10 cellular contexts compared by ENCODE assay signal in genomic region chr15:41018534-41018933, GRCh38.
DNase-seq lines count a peak whose midpoint lies in the region; ATAC-seq, FAIRE-seq and TF ChIP-seq lines count a peak whose summit lies in the region.
"Had no signal": no experiment of that assay in that cellular context is flagged by ENCODE, and none has a peak within 500 bp of the region (broad histone marks: within the 10 kb centered on the region; RNA-seq: fewer than 3 reads in every experiment).

No MANE protein-coding gene starts in this region.

- in situ Hi-C loops in HepG2 (cut with HindIII; ENCODE audit: extremely low pct_ligation_motif_present, low pct_unique_long_range_greater_than_20kb) (no loop called here), HAP-1 (cut with MboI; ENCODE audit: low sequenced_read_pairs) (no loop called here)

- H3K27me3 ChIP-seq in liver (ENCODE audit: control insufficient read depth in 4 of 4, insufficient read depth in 4 of 4, low read length in 3 of 4) (no peaks in the 10 kb centered on the region), HepG2 (ENCODE audit: control insufficient read depth in 1 of 2, insufficient read depth in 2 of 2, low read length in 2 of 2) (no peaks in the 10 kb centered on the region), colonic mucosa (no peaks in the 10 kb centered on the region), lung (ENCODE audit: control insufficient read depth, insufficient read depth) (no peaks in the 10 kb centered on the region), HAP-1 (ENCODE audit: low read depth) (no peaks in the 10 kb centered on the region)

- CTCF ChIA-PET in HepG2 (lab: Yijun Ruan, JAX; ENCODE audit: low intra/inter-chr PET ratio, low total read pairs), result no interaction called here

- TF ChIP-seq RAD21 in liver (IDR thresholded peaks at IDR 0.05) (peak; percentile 68), HepG2 (CRISPR knock-in tag; IDR thresholded peaks at IDR 0.05) (no peak)

- no peaks in the 10 kb centered on the region for H3K79me2 ChIP-seq in HepG2 (ENCODE audit: insufficient read depth, low read length)

- H3K27ac ChIP-seq in liver (ENCODE audit: low read depth in 1 of 2, low read length in 2 of 2), result no peak overlapping the region
- H3K27ac ChIP-seq in HepG2 (ENCODE audit: extremely low read length, insufficient read depth, low read length), result no peak overlapping the region
- H3K27ac ChIP-seq in colonic mucosa, result no peak overlapping the region
- H3K27ac ChIP-seq in lung (ENCODE audit: low read depth in 1 of 2, low read length in 1 of 2), result no peak overlapping the region

- no peak for DNase-seq in HepG2 (ENCODE audit: low spot score)
- DNase-seq in colonic mucosa, result peak; percentile 48
- peak; percentile 37 for DNase-seq in lung (ENCODE audit: low spot score)
- DNase-seq in HAP-1 (ENCODE audit: low spot score in 2 of 2), result no peak
- no peak for DNase-seq in activated CD8-positive, alpha-beta memory T cell treated with anti-CD3 and anti-CD28 coated beads, Interleukin-2, amount 50 U/mL, for 4 hours
- DNase-seq: CD4-positive, CD25-positive, alpha-beta regulatory T cell; nephron progenitor cell had no signal

- H3K4me1 ChIP-seq in liver (ENCODE audit: control insufficient read depth in 4 of 4, insufficient read depth in 4 of 4, low read length in 3 of 4) (peaks cover 2 to 9% (median 3%) of the 10 kb centered on the region in 4 donors), HepG2 (ENCODE audit: insufficient read depth, low read length) (peaks cover 34% of the 10 kb centered on the region), colonic mucosa (no peaks in the 10 kb centered on the region), lung (ENCODE audit: control insufficient read depth in 2 of 2, insufficient read depth in 2 of 2, low read length in 2 of 2) (peaks cover 4 to 6% of the 10 kb centered on the region in 2 donors), HAP-1 (no peaks in the 10 kb centered on the region)

- H3K36me3 ChIP-seq in liver (ENCODE audit: control insufficient read depth in 4 of 4, insufficient read depth in 3 of 4, low read depth in 1 of 4, low read length in 3 of 4), result peaks cover 7 to 32% (median 19%) of the 10 kb centered on the region in 4 donors
- peaks cover 18 to 55% of the 10 kb centered on the region in 2 experiments for H3K36me3 ChIP-seq in HepG2 (replicated peaks in 1 of 2; ENCODE audit: control insufficient read depth in 1 of 2, insufficient read depth in 2 of 2, low read length in 2 of 2)
- H3K36me3 ChIP-seq in colonic mucosa, result no peaks in the 10 kb centered on the region
- peaks cover 15 to 17% of the 10 kb centered on the region in 2 donors for H3K36me3 ChIP-seq in lung (ENCODE audit: control insufficient read depth in 2 of 2, insufficient read depth in 2 of 2, low read length in 2 of 2)
- peaks cover 49% of the 10 kb centered on the region for H3K36me3 ChIP-seq in HAP-1 (replicated peaks)

- H4K20me1 ChIP-seq in HepG2 (ENCODE audit: insufficient read depth, low read length), result no peaks in the 10 kb centered on the region

- H3K4me2 ChIP-seq in HepG2 (ENCODE audit: low read depth, low read length), result no peak overlapping the region

- FAIRE-seq in HepG2 (lab: Jason Lieb, UNC), result no peak

- H3K4me3 ChIP-seq in liver (ENCODE audit: low read depth in 1 of 3, low read length in 3 of 3), result no peak overlapping the region
- no peak overlapping the region for H3K4me3 ChIP-seq in HepG2 (replicated peaks in 1 of 3; ENCODE audit: insufficient read depth in 1 of 3, low read depth in 2 of 3, low read length in 3 of 3)
- no peak overlapping the region for H3K4me3 ChIP-seq in colonic mucosa
- no peak overlapping the region for H3K4me3 ChIP-seq in lung
- no peak overlapping the region for H3K4me3 ChIP-seq in HAP-1

- H3K9me3 ChIP-seq in liver (ENCODE audit: control insufficient read depth in 4 of 4, low read length in 3 of 4) (no peaks in the 10 kb centered on the region), HepG2 (ENCODE audit: low read length) (no peaks in the 10 kb centered on the region), colonic mucosa (no peaks in the 10 kb centered on the region), lung (ENCODE audit: control insufficient read depth in 2 of 2, insufficient read depth in 1 of 2, low read length in 1 of 2) (no peaks in the 10 kb centered on the region), HAP-1 (no peaks in the 10 kb centered on the region)

- no peak for TF ChIP-seq POLR2A in HepG2 (IDR thresholded peaks at IDR 0.05; ENCODE audit: insufficient read depth in 1 of 2, low read depth in 2 of 2, low read length in 2 of 2)

- intact Hi-C loops in HepG2 (cut with micrococcal nuclease; ENCODE audit: unreplicated experiment) (no loop called here), colonic mucosa (cut with DNase I) (no loop called here)

- WGBS in liver, result 59% methylated on average over 1 of the region's 1 CpG
- 94% methylated on average over 1 of the region's 1 CpG for WGBS in HepG2 (ENCODE audit: low lambda C conversion rate)
- 44 to 67% methylated on average over 1 of the region's 1 CpG for WGBS in lung, 2 donors

- ATAC-seq in HepG2 (no peak), lung (ENCODE audit: insufficient read depth, low FRiP score) (peak; percentile 80), HG03039 (IDR thresholded peaks at IDR 0.05; ENCODE audit: unreplicated experiment) (no peak), HG03095 (IDR thresholded peaks at IDR 0.05; ENCODE audit: unreplicated experiment) (no peak)

- no peak for TF ChIP-seq EP300 in HepG2 (IDR thresholded peaks at IDR 0.05; ENCODE audit: low read depth in 2 of 2, low read length in 2 of 2)
- no peak for TF ChIP-seq EP300 in HepG2 (CRISPR knock-in tag; IDR thresholded peaks at IDR 0.05; ENCODE audit: borderline replicate concordance)

- no TSS peak for BruUV-seq in HepG2 (replicated peaks; lab: Mats Ljungman, UMichigan)

- TF ChIP-seq CTCF in liver (IDR thresholded peaks at IDR 0.05; ENCODE audit: low read depth, low read length, missing input control) (peak; percentile 21), HepG2 (CRISPR knock-in tag; IDR thresholded peaks at IDR 0.05) (no peak), colonic mucosa (IDR thresholded peaks at IDR 0.05) (peak; percentile 45), lung (IDR thresholded peaks at IDR 0.05; ENCODE audit: control extremely low read depth, extremely low read depth) (peak; percentile 35)

- POLR2A ChIA-PET in HepG2 (lab: Yijun Ruan, JAX), result no interaction called here

- H3K9ac ChIP-seq in liver (ENCODE audit: low read depth in 1 of 2, low read length in 2 of 2) (no peak overlapping the region), HepG2 (ENCODE audit: insufficient read depth, low read depth, low read length) (no peak overlapping the region), colonic mucosa (ENCODE audit: low read depth in 2 of 2, low read length in 2 of 2) (no peak overlapping the region)

- no peak overlapping the region for H2AFZ ChIP-seq in HepG2 (ENCODE audit: low read length)

TF ChIP-seq in liver, 16 proteins besides CTCF, POLR2A, EP300 and RAD21 (continues in another document):
- TF ChIP-seq TAF1 (conservative IDR thresholded peaks at IDR 0.05) (no peak), HNF4A (conservative IDR thresholded peaks at IDR 0.05) (no peak), GABPA (IDR thresholded peaks at IDR 0.05 in 1 of 2, conservative IDR thresholded peaks at IDR 0.05 in 1 of 2) (no peak), JUND (IDR thresholded peaks at IDR 0.05) (no peak), ZBTB33 (IDR thresholded peaks at IDR 0.05) (no peak), MAX (IDR thresholded peaks at IDR 0.05) (no peak)

TF ChIP-seq in HepG2, 621 proteins besides CTCF, POLR2A, EP300 and RAD21 (continues in another document):
- TF ChIP-seq CC2D1A (CRISPR knock-in tag; IDR thresholded peaks at IDR 0.05) (no peak), ZNF878 (CRISPR knock-in tag; IDR thresholded peaks at IDR 0.05) (no peak), SMAD1 (CRISPR knock-in tag; IDR thresholded peaks at IDR 0.05; ENCODE audit: borderline replicate concordance, low read depth) (no peak), ZBTB44 (CRISPR knock-in tag; IDR thresholded peaks at IDR 0.05) (no peak), NFE2L2 (IDR thresholded peaks at IDR 0.05; ENCODE audit: low read length) (no peak), HINFP (CRISPR knock-in tag; IDR thresholded peaks at IDR 0.05; ENCODE audit: low read depth) (no peak), FOXM1 (CRISPR knock-in tag; IDR thresholded peaks at IDR 0.05) (no peak), ZNF30 (CRISPR knock-in tag; IDR thresholded peaks at IDR 0.05) (no peak), ZNF124 (CRISPR knock-in tag; IDR thresholded peaks at IDR 0.05) (no peak), ZNF530 (CRISPR knock-in tag; IDR thresholded peaks at IDR 0.05; ENCODE audit: low read depth) (no peak), ZFYVE20 (CRISPR knock-in tag; IDR thresholded peaks at IDR 0.05; ENCODE audit: borderline replicate concordance, low read depth) (no peak)

Comparison
In these comparisons a context has a peak if more than half of its experiments do, and no peak if none do; other contexts are left out.
1. DNase-seq: peak in colonic mucosa (single experiment) and lung (single experiment); none in HepG2 (single experiment), HAP-1 (0 of 2) and activated CD8-positive, alpha-beta memory T cell treated with anti-CD3 and anti-CD28 coated beads, Interleukin-2, amount 50 U/mL, for 4 hours (single experiment).